In genomic region chr9:126914458-126915280, GRCh38 we compare ENCODE assay signal across 8 cellular contexts. TPM values are rescaled to one million over a fixed set of nuclear protein-coding genes. Genes with fewer than 3 reads are reported as not detected.
A peak's percentile ranks its signal among the peaks of the same experiment; 100 is the strongest.
DNase-seq lines count a peak whose midpoint lies in the region; ATAC-seq and TF ChIP-seq lines count a peak whose summit lies in the region.

A gene with protein sequence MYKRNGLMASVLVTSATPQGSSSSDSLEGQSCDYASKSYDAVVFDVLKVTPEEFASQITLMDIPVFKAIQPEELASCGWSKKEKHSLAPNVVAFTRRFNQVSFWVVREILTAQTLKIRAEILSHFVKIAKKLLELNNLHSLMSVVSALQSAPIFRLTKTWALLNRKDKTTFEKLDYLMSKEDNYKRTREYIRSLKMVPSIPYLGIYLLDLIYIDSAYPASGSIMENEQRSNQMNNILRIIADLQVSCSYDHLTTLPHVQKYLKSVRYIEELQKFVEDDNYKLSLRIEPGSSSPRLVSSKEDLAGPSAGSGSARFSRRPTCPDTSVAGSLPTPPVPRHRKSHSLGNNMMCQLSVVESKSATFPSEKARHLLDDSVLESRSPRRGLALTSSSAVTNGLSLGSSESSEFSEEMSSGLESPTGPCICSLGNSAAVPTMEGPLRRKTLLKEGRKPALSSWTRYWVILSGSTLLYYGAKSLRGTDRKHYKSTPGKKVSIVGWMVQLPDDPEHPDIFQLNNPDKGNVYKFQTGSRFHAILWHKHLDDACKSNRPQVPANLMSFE (plus strand): TSS chr9:126914782. CDS start chr9:126962290, 47,508 bp downstream.

- in situ Hi-C loops in mammary epithelial cell (cut with MboI; ENCODE audit: low sequenced_read_pairs in 2 of 2) = no loop called here

- H2AFZ ChIP-seq in mammary epithelial cell (ENCODE audit: low read depth, low read length) = peak within 1 kb of the TSS; percentile 70

- CTCF ChIA-PET in AG04450 (lab: Charles Lee) (interaction anchor here (0.7 to 1.0 kb wide), 3 partner anchors 13 to 300 kb away, joined by 3 to 6 read pairs (median 3); no protein-coding TSS in a partner anchor), mammary epithelial cell (lab: Charles Lee; ENCODE audit: low non-redundant PET) (interaction anchor here (0.6 to 0.9 kb wide), 2 partner anchors 55 to 769 kb away, joined by 3 to 4 read pairs; no protein-coding TSS in a partner anchor)

- H3K9ac ChIP-seq in mammary epithelial cell (ENCODE audit: insufficient read depth, low read length) (no peak within 1 kb of the TSS), iPS-20b (ENCODE audit: low read depth, low read length) (peak within 1 kb of the TSS; percentile 45; the same call in 1 of the 2 replicates), skeletal muscle tissue (ENCODE audit: low read depth in 1 of 3, low read length in 3 of 3) (peak within 1 kb of the TSS in 2 of 3 donors; percentile 23 to 70)

- H3K27me3 ChIP-seq in AG04450 (ENCODE audit: control insufficient read depth, insufficient read depth, low read length) = peaks cover 10% of the 10 kb centered on the region
- H3K27me3 ChIP-seq in WERI-Rb-1 (ENCODE audit: insufficient read depth, low read depth, severe bottlenecking) = no peaks in the 10 kb centered on the region
- no peaks in the 10 kb centered on the region for H3K27me3 ChIP-seq in mammary epithelial cell (ENCODE audit: insufficient read depth, low read length)
- H3K27me3 ChIP-seq in iPS-20b (ENCODE audit: insufficient read depth, low read length) = peaks cover 38% of the 10 kb centered on the region
- no peaks in the 10 kb centered on the region for H3K27me3 ChIP-seq in skeletal muscle tissue (ENCODE audit: control insufficient read depth in 3 of 3, insufficient read depth in 3 of 3, low read length in 3 of 3)

- DNase-seq in AG04450 (ENCODE audit: low read depth, low spot score) (peak; percentile 91), NCI-H2196 treated with DMSO at 0.1 percent for 48 hours (lab: John Stamatoyannopoulos, UW; ENCODE audit: unreplicated experiment) (peak; percentile 96), WERI-Rb-1 (peak; percentile 99), mammary epithelial cell (peak; percentile 94)

- intact Hi-C loops in mammary epithelial cell (cut with micrococcal nuclease) = loop anchor here (1.0 kb wide), 1 partner anchor 53 kb away; no protein-coding TSS in a partner anchor

- H3K4me3 ChIP-seq in AG04450 (ENCODE audit: low read depth, low read length) (peak within 1 kb of the TSS; percentile 51), WERI-Rb-1 (ENCODE audit: low read depth, low read length) (peak within 1 kb of the TSS; percentile 47), mammary epithelial cell (replicated peaks in 1 of 3; ENCODE audit: insufficient read depth in 1 of 3, low read depth in 2 of 3, low read length in 3 of 3) (peak within 1 kb of the TSS in 2 of 3 experiments; percentile 46 to 58), iPS-20b (ENCODE audit: low read length) (peak within 1 kb of the TSS; percentile 77), skeletal muscle tissue (ENCODE audit: low read length in 3 of 3) (peak within 1 kb of the TSS; percentile 43 to 70 (median 62))

- no peaks in the 10 kb centered on the region for H3K9me3 ChIP-seq in AG04450 (ENCODE audit: control insufficient read depth, insufficient read depth, low read length)
- H3K9me3 ChIP-seq in WERI-Rb-1 (ENCODE audit: severe bottlenecking) = peaks cover 2% of the 10 kb centered on the region
- no peaks in the 10 kb centered on the region for H3K9me3 ChIP-seq in mammary epithelial cell (replicated peaks; ENCODE audit: insufficient read depth, low read length)
- H3K9me3 ChIP-seq in iPS-20b (ENCODE audit: insufficient read depth, low read depth, low read length) = no peaks in the 10 kb centered on the region
- H3K9me3 ChIP-seq in skeletal muscle tissue (ENCODE audit: control insufficient read depth in 3 of 3, low read length in 3 of 3) = no peaks in the 10 kb centered on the region

- under 1% methylated on average over 11 of the region's 105 CpGs for WGBS in mammary epithelial cell (ENCODE audit: low coverage, missing lambda C conversion rate)

- H3K27ac ChIP-seq in AG04450 (ENCODE audit: low read depth, low read length) = no peak within 1 kb of the TSS
- H3K27ac ChIP-seq in WERI-Rb-1 = peak within 1 kb of the TSS; percentile 86
- no peak within 1 kb of the TSS for H3K27ac ChIP-seq in mammary epithelial cell (ENCODE audit: insufficient read depth, low read depth, low read length)
- H3K27ac ChIP-seq in iPS-20b (ENCODE audit: low read length) = no peak within 1 kb of the TSS
- H3K27ac ChIP-seq in skeletal muscle tissue (ENCODE audit: low read depth, low read length) = no peak within 1 kb of the TSS

- no peaks in the 10 kb centered on the region for H4K20me1 ChIP-seq in mammary epithelial cell (ENCODE audit: insufficient read depth, low read length)

- TF ChIP-seq CTCF in AG04450 (IDR thresholded peaks at IDR 0.05; ENCODE audit: low read depth, low read length) = no peak
- no peak for TF ChIP-seq CTCF in WERI-Rb-1 (IDR thresholded peaks at IDR 0.05; ENCODE audit: low read depth, low read length)
- TF ChIP-seq CTCF in mammary epithelial cell (conservative IDR thresholded peaks at IDR 0.05 in 1 of 2, IDR thresholded peaks at IDR 0.05 in 1 of 2; ENCODE audit: extremely low read depth in 1 of 2, insufficient read depth in 1 of 2, low read depth in 1 of 2, low read length in 2 of 2) = no peak

- H3K4me2 ChIP-seq in mammary epithelial cell (ENCODE audit: insufficient read depth, low read depth, low read length) = peak within 1 kb of the TSS; percentile 76

- H3K79me2 ChIP-seq in mammary epithelial cell (ENCODE audit: insufficient read depth, low read length) = no peaks in the 10 kb centered on the region

- H3K36me3 ChIP-seq in WERI-Rb-1 = peaks cover 2% of the 10 kb centered on the region; the same call in 1 of the 2 replicates
- no peaks in the 10 kb centered on the region for H3K36me3 ChIP-seq in mammary epithelial cell (ENCODE audit: insufficient read depth, low read length)
- no peaks in the 10 kb centered on the region for H3K36me3 ChIP-seq in iPS-20b (ENCODE audit: insufficient read depth, low read depth, low read length)
- no peaks in the 10 kb centered on the region for H3K36me3 ChIP-seq in skeletal muscle tissue (ENCODE audit: control insufficient read depth in 3 of 3, insufficient read depth in 3 of 3, low read length in 3 of 3)

- POLR2A ChIA-PET in AG04450 (lab: Yijun Ruan, JAX) = interaction anchor here (0.6 kb wide), 1 partner anchor 736 kb away, joined by 3 read pairs; no protein-coding TSS in a partner anchor

- no TSS peak for BruUV-seq in mammary epithelial cell (replicated peaks; lab: Mats Ljungman, UMichigan)

- H3K4me1 ChIP-seq in mammary epithelial cell (ENCODE audit: insufficient read depth, low read length) (peaks cover 11% of the 10 kb centered on the region), iPS-20b (ENCODE audit: insufficient read depth, low read length) (peaks cover 14% of the 10 kb centered on the region), skeletal muscle tissue (ENCODE audit: control insufficient read depth in 3 of 3, insufficient read depth in 3 of 3, low read length in 3 of 3) (peaks cover 2 to 14% (median 7%) of the 10 kb centered on the region in 3 donors)

- dilution Hi-C loops in mammary epithelial cell (cut with HindIII; ENCODE audit: low sequenced_read_pairs) = no loop called here

- ATAC-seq in GM18909 (IDR thresholded peaks at IDR 0.05; ENCODE audit: poor library complexity, unreplicated experiment) (peak; percentile 97), HG03139 (IDR thresholded peaks at IDR 0.05; ENCODE audit: unreplicated experiment) (peak; percentile 95)

RNA-seq across cellular contexts. Expression of the gene that starts here (rescaled TPM):
- polyA plus RNA-seq in AG04450 (2011; rRNA removed) (4.4 and 4.6 TPM in 2 replicates), mammary epithelial cell (0.39 TPM)
- polyA minus RNA-seq in AG04450 (2011; rRNA and poly(A)+ RNA removed) = 5.0 and 8.9 TPM in 2 replicates
- total RNA-seq in mammary epithelial cell (under 1 TPM; 0.83 to 0.94 TPM), skeletal muscle tissue (9.4 TPM)
- not detected for polyA minus RNA-seq in mammary epithelial cell

Comparison
In these comparisons a context has a peak if more than half of its experiments do, and no peak if none do; other contexts are left out.
1. Peak in DNase-seq, H3K4me3 ChIP-seq and H3K4me2 ChIP-seq in mammary epithelial cell; RNA of the gene not detected or under 1 TPM.